14 cellular contexts compared by ENCODE assay signal in the genomic region with DNA sequence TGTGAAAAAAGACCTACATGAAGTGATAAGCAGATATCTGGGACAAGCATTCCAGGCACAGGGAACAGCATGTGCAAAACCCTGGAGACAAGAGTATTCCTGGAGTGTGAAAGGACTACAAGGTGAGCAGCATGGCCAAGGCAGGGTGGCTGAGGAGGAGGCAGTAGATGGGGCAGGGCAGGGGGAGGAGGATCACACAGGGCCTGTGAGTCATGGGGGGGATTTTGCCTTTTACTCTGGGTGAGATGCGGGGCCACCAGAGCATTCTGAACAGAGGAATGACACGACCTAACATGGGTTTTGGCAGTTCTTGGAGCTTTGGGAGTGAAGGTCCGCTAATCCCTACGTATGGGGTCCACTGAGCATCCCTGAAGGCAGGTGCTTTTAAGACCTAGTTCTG.
A peak's percentile ranks its signal among the peaks of the same experiment; 100 is the strongest.
DNase-seq lines count a peak whose midpoint lies in the region; TF ChIP-seq lines count a peak whose summit lies in the region.
"Had no signal": no experiment of that assay in that cellular context is flagged by ENCODE, and none has a peak within 500 bp of the region (broad histone marks: within the 10 kb centered on the region; RNA-seq: fewer than 3 reads in every experiment).

No MANE protein-coding gene starts in this region.

- peak; percentile 35 for DNase-seq in activated naive CD4-positive, alpha-beta T cell treated with Interleukin-2 at 50 U/mL for 16 hours
- no peak for DNase-seq in activated naive CD4-positive, alpha-beta T cell (lab: John Stamatoyannopoulos, UW)
- DNase-seq in cerebellar nuclear complex (lab: John Stamatoyannopoulos, UW), result no peak
- no peak for DNase-seq in NCI-H2227 (lab: John Stamatoyannopoulos, UW; ENCODE audit: unreplicated experiment)
- no peak for DNase-seq in KG1 (lab: John Stamatoyannopoulos, UW)
- DNase-seq: CD8-positive, alpha-beta memory T cell; esophagus squamous epithelium; natural killer cell; NCI-H446; NK-92 treated with Interleukin-12 subunit alpha and Interleukin-12 subunit beta, amount 100 ng/mL, for 24 hours had no signal

- no peak overlapping the region for H3K4me3 ChIP-seq in neural cell (ENCODE audit: low read length)
- H3K4me3 ChIP-seq: esophagus squamous epithelium, lung had no signal

- H3K27me3 Mint-ChIP-seq in activated naive CD4-positive, alpha-beta T cell treated with anti-CD3 and anti-CD28 coated beads, Interleukin-2, amount 50 U/mL, for 24 hours, result no peaks in the 10 kb centered on the region
- H3K27me3 Mint-ChIP-seq in stimulated activated naive CD8-positive, alpha-beta T cell treated with anti-CD3 and anti-CD28 coated beads, Interleukin-15, Interleukin-2, amounts not matched to agents 100 ng/mL and 50 ng/mL, for 24 hours, result no peaks in the 10 kb centered on the region
- H3K27me3 Mint-ChIP-seq: CD8-positive, alpha-beta memory T cell had no signal

- H3K4me3 Mint-ChIP-seq in activated naive CD4-positive, alpha-beta T cell treated with anti-CD3 and anti-CD28 coated beads, Interleukin-2, amount 50 U/mL, for 24 hours, result peak overlapping the region; percentile 43
- H3K4me3 Mint-ChIP-seq in stimulated activated naive CD8-positive, alpha-beta T cell treated with anti-CD3 and anti-CD28 coated beads, Interleukin-15, Interleukin-2, amounts not matched to agents 100 ng/mL and 50 ng/mL, for 24 hours, result peak overlapping the region; percentile 1
- H3K4me3 Mint-ChIP-seq: CD8-positive, alpha-beta memory T cell; natural killer cell had no signal

- no peak for TF ChIP-seq EP300 in neural cell (conservative IDR thresholded peaks at IDR 0.05; ENCODE audit: poor library complexity, severe bottlenecking)

- no peak for TF ChIP-seq RAD21 in neural cell (conservative IDR thresholded peaks at IDR 0.05)

- H3K27ac ChIP-seq in neural cell (ENCODE audit: low read length), result peak overlapping the region; percentile 49

- peaks cover 10% of the 10 kb centered on the region for H3K9me3 Mint-ChIP-seq in activated naive CD4-positive, alpha-beta T cell treated with anti-CD3 and anti-CD28 coated beads, Interleukin-2, amount 50 U/mL, for 24 hours
- peaks cover 12% of the 10 kb centered on the region for H3K9me3 Mint-ChIP-seq in stimulated activated naive CD8-positive, alpha-beta T cell treated with anti-CD3 and anti-CD28 coated beads, Interleukin-15, Interleukin-2, amounts not matched to agents 100 ng/mL and 50 ng/mL, for 24 hours
- H3K9me3 Mint-ChIP-seq: CD8-positive, alpha-beta memory T cell; natural killer cell had no signal

- H3K4me2 ChIP-seq in neural cell (ENCODE audit: low read length), result no peak overlapping the region

- H3F3A ChIP-seq in neural cell (ENCODE audit: insufficient read depth, low read length, poor library complexity, severe bottlenecking), result no peaks in the 10 kb centered on the region

- H3K27ac Mint-ChIP-seq in activated naive CD4-positive, alpha-beta T cell treated with anti-CD3 and anti-CD28 coated beads, Interleukin-2, amount 50 U/mL, for 24 hours, result peak overlapping the region; percentile 99
- H3K27ac Mint-ChIP-seq in stimulated activated naive CD8-positive, alpha-beta T cell treated with anti-CD3 and anti-CD28 coated beads, Interleukin-15, Interleukin-2, amounts not matched to agents 100 ng/mL and 50 ng/mL, for 24 hours, result peak overlapping the region; percentile 81

- H3K9me2 ChIP-seq in neural cell (ENCODE audit: insufficient read depth, low read length), result no peaks in the 10 kb centered on the region

- H3K27me3 ChIP-seq in neural cell (ENCODE audit: insufficient read depth, low read depth, low read length), result no peaks in the 10 kb centered on the region
- H3K27me3 ChIP-seq: esophagus squamous epithelium had no signal

- no peak for TF ChIP-seq CTCF in neural cell (IDR thresholded peaks at IDR 0.05; ENCODE audit: poor library complexity, severe bottlenecking)

- no peak overlapping the region for H3K9ac ChIP-seq in neural cell (ENCODE audit: low read length)

- no peaks in the 10 kb centered on the region for H4K20me1 ChIP-seq in neural cell (ENCODE audit: insufficient read depth)

- no peaks in the 10 kb centered on the region for H3K79me2 ChIP-seq in neural cell (replicated peaks; ENCODE audit: insufficient read depth, low read length)

- H3K36me3 ChIP-seq in neural cell (ENCODE audit: insufficient read depth, low read length), result no peaks in the 10 kb centered on the region
- H3K36me3 ChIP-seq: esophagus squamous epithelium had no signal

- H3K36me3 Mint-ChIP-seq in activated naive CD4-positive, alpha-beta T cell treated with anti-CD3 and anti-CD28 coated beads, Interleukin-2, amount 50 U/mL, for 24 hours, result peaks cover 8% of the 10 kb centered on the region
- peaks cover 3% of the 10 kb centered on the region for H3K36me3 Mint-ChIP-seq in stimulated activated naive CD8-positive, alpha-beta T cell treated with anti-CD3 and anti-CD28 coated beads, Interleukin-15, Interleukin-2, amounts not matched to agents 100 ng/mL and 50 ng/mL, for 24 hours (ENCODE audit: low read depth)
- H3K36me3 Mint-ChIP-seq: natural killer cell had no signal

- H2AFZ ChIP-seq in neural cell (ENCODE audit: low read depth, low read length), result no peak overlapping the region

- H3K9me3 ChIP-seq in neural cell (ENCODE audit: low read length), result no peaks in the 10 kb centered on the region
- H3K9me3 ChIP-seq: esophagus squamous epithelium had no signal

- H3K4me1 Mint-ChIP-seq in activated naive CD4-positive, alpha-beta T cell treated with anti-CD3 and anti-CD28 coated beads, Interleukin-2, amount 50 U/mL, for 24 hours, result peaks cover 95% of the 10 kb centered on the region
- H3K4me1 Mint-ChIP-seq in stimulated activated naive CD8-positive, alpha-beta T cell treated with anti-CD3 and anti-CD28 coated beads, Interleukin-15, Interleukin-2, amounts not matched to agents 100 ng/mL and 50 ng/mL, for 24 hours (ENCODE audit: low read depth), result peaks cover 76% of the 10 kb centered on the region

TF ChIP-seq in neural cell, 6 proteins besides CTCF, POLR2A, EP300 and RAD21:
- no peak for TF ChIP-seq EZH2 (IDR thresholded peaks at IDR 0.05; ENCODE audit: borderline replicate concordance, insufficient read depth, low read length, poor library complexity, severe bottlenecking)
- no peak for TF ChIP-seq SMC3 (conservative IDR thresholded peaks at IDR 0.05; ENCODE audit: poor library complexity)
- no peak for TF ChIP-seq TAF1 (IDR thresholded peaks at IDR 0.05; ENCODE audit: low read depth)
- TF ChIP-seq, protein P1, sequence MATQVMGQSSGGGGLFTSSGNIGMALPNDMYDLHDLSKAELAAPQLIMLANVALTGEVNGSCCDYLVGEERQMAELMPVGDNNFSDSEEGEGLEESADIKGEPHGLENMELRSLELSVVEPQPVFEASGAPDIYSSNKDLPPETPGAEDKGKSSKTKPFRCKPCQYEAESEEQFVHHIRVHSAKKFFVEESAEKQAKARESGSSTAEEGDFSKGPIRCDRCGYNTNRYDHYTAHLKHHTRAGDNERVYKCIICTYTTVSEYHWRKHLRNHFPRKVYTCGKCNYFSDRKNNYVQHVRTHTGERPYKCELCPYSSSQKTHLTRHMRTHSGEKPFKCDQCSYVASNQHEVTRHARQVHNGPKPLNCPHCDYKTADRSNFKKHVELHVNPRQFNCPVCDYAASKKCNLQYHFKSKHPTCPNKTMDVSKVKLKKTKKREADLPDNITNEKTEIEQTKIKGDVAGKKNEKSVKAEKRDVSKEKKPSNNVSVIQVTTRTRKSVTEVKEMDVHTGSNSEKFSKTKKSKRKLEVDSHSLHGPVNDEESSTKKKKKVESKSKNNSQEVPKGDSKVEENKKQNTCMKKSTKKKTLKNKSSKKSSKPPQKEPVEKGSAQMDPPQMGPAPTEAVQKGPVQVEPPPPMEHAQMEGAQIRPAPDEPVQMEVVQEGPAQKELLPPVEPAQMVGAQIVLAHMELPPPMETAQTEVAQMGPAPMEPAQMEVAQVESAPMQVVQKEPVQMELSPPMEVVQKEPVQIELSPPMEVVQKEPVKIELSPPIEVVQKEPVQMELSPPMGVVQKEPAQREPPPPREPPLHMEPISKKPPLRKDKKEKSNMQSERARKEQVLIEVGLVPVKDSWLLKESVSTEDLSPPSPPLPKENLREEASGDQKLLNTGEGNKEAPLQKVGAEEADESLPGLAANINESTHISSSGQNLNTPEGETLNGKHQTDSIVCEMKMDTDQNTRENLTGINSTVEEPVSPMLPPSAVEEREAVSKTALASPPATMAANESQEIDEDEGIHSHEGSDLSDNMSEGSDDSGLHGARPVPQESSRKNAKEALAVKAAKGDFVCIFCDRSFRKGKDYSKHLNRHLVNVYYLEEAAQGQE (IDR thresholded peaks at IDR 0.05; ENCODE audit: borderline replicate concordance), result no peak
- TF ChIP-seq MXI1 (conservative IDR thresholded peaks at IDR 0.05; ENCODE audit: poor library complexity, severe bottlenecking), result no peak
- no peak for TF ChIP-seq POLR2AphosphoS5 (IDR thresholded peaks at IDR 0.05)
